20 cellular contexts compared by ENCODE assay signal in genomic region chr7:129559564-129559963, GRCh38.
"Had no signal": no experiment of that assay in that cellular context is flagged by ENCODE, and none has a peak within 500 bp of the region (broad histone marks: within the 10 kb centered on the region; RNA-seq: fewer than 3 reads in every experiment).

No MANE protein-coding gene starts in this region.

- FAIRE-seq: HTR-8/SVneo had no signal

- DNase-seq: KBM-7, MG63, NCI-H1092 treated with DMSO at 0.1 percent for 48 hours, NCI-H1436, NCI-H187, NCI-H2029, NCI-H2081 treated with DMSO at 0.1 percent for 48 hours, NCI-H2171, NCI-H226, NCI-H446, NCI-H510A, NCI-H524 treated with DMSO at 0.1 percent for 48 hours, NCI-H69, NCI-H774, PC-9, Peyer's patch, Right ventricle myocardium superior, RPMI8226, SIG-M5 had no signal
